23 cellular contexts compared by ENCODE assay signal in genomic region chr9:129427113-129427512, GRCh38.
A peak's percentile ranks its signal among the peaks of the same experiment; 100 is the strongest.
DNase-seq lines count a peak whose midpoint lies in the region; ATAC-seq and TF ChIP-seq lines count a peak whose summit lies in the region.
"Had no signal": no experiment of that assay in that cellular context is flagged by ENCODE, and none has a peak within 500 bp of the region (broad histone marks: within the 10 kb centered on the region; RNA-seq: fewer than 3 reads in every experiment).

No MANE protein-coding gene starts in this region.

- H3K36me3 ChIP-seq in neural progenitor cell, result no peaks in the 10 kb centered on the region

- H2AFZ ChIP-seq in neural progenitor cell (replicated peaks), result no peak overlapping the region

- no peak overlapping the region for H3K4me3 ChIP-seq in neural progenitor cell
- H3K4me3 ChIP-seq: GM12878 had no signal

- no peak overlapping the region for H3K4me3 Mint-ChIP-seq in brain
- H3K4me3 Mint-ChIP-seq in glutamatergic neuron (ENCODE audit: unreplicated experiment), result no peak overlapping the region
- H3K4me3 Mint-ChIP-seq in neural progenitor cell, result no peak overlapping the region
- no peak overlapping the region for H3K4me3 Mint-ChIP-seq in natural killer cell treated with Interleukin-12 subunit alpha and Interleukin-12 subunit beta and Interleukin-15 and Interleukin-18, amount 100 ng/mL, for 72 hours
- H3K4me3 Mint-ChIP-seq: CD8-positive, alpha-beta memory T cell had no signal

- no peak for TF ChIP-seq CTCF in brain (conservative IDR thresholded peaks at IDR 0.05)
- TF ChIP-seq CTCF in glutamatergic neuron (IDR thresholded peaks at IDR 0.05; ENCODE audit: partially characterized antibody, unreplicated experiment), result no peak
- no peak for TF ChIP-seq CTCF in neural progenitor cell (IDR thresholded peaks at IDR 0.05)

- H3K27ac Mint-ChIP-seq in brain (peak overlapping the region in 4 of 5 experiments; percentile 3 to 98 (median 57)), glutamatergic neuron (ENCODE audit: unreplicated experiment) (peak overlapping the region; percentile 0), neural progenitor cell (peak overlapping the region; percentile 4)
- no peak overlapping the region for H3K27ac Mint-ChIP-seq in natural killer cell treated with Interleukin-12 subunit alpha and Interleukin-12 subunit beta and Interleukin-15 and Interleukin-18, amount 100 ng/mL, for 72 hours

- peaks cover 13% of the 10 kb centered on the region for H3K4me1 ChIP-seq in neural progenitor cell

- no peaks in the 10 kb centered on the region for H3K79me2 ChIP-seq in neural progenitor cell (ENCODE audit: low read depth)

- ATAC-seq in GM21529 (IDR thresholded peaks at IDR 0.05; ENCODE audit: unreplicated experiment), result no peak
- ATAC-seq in natural killer cell treated with Interleukin-12 subunit alpha and Interleukin-12 subunit beta and Interleukin-15 and Interleukin-18, amount 100 ng/mL, for 72 hours, result no peak
- ATAC-seq: GM12878, Panc1 had no signal

- no peaks in the 10 kb centered on the region for H3F3A ChIP-seq in neural progenitor cell (ENCODE audit: low read depth)

- H3K27me3 ChIP-seq in neural progenitor cell, result no peaks in the 10 kb centered on the region

- no peaks in the 10 kb centered on the region for H4K20me1 ChIP-seq in neural progenitor cell (ENCODE audit: low read depth)

- peaks cover 80% of the 10 kb centered on the region for H3K4me1 Mint-ChIP-seq in brain
- H3K4me1 Mint-ChIP-seq in glutamatergic neuron (ENCODE audit: low read depth, unreplicated experiment), result peaks cover 15% of the 10 kb centered on the region
- H3K4me1 Mint-ChIP-seq in neural progenitor cell, result peaks cover 81% of the 10 kb centered on the region
- H3K4me1 Mint-ChIP-seq in natural killer cell treated with Interleukin-12 subunit alpha and Interleukin-12 subunit beta and Interleukin-15 and Interleukin-18, amount 100 ng/mL, for 72 hours (ENCODE audit: low read depth in 2 of 2), result peaks cover 13 to 17% of the 10 kb centered on the region in 2 donors

- H3K36me3 Mint-ChIP-seq in brain (no peaks in the 10 kb centered on the region), glutamatergic neuron (ENCODE audit: unreplicated experiment) (peaks cover 8% of the 10 kb centered on the region), neural progenitor cell (no peaks in the 10 kb centered on the region)
- no peaks in the 10 kb centered on the region for H3K36me3 Mint-ChIP-seq in natural killer cell treated with Interleukin-12 subunit alpha and Interleukin-12 subunit beta and Interleukin-15 and Interleukin-18, amount 100 ng/mL, for 72 hours
- H3K36me3 Mint-ChIP-seq: CD8-positive, alpha-beta memory T cell had no signal

- no peaks in the 10 kb centered on the region for H3K9me3 ChIP-seq in neural progenitor cell (ENCODE audit: low read depth)

- H3K27me3 Mint-ChIP-seq in brain (peaks cover 8% of the 10 kb centered on the region), glutamatergic neuron (ENCODE audit: unreplicated experiment) (peaks cover 18% of the 10 kb centered on the region), neural progenitor cell (ENCODE audit: insufficient read depth, low read depth) (peaks cover 25% of the 10 kb centered on the region)
- peaks cover 0 to 3% of the 10 kb centered on the region in 2 donors for H3K27me3 Mint-ChIP-seq in natural killer cell treated with Interleukin-12 subunit alpha and Interleukin-12 subunit beta and Interleukin-15 and Interleukin-18, amount 100 ng/mL, for 72 hours

- DNase-seq in glutamatergic neuron, result no peak
- no peak for DNase-seq in neural progenitor cell (ENCODE audit: low spot score)
- no peak for DNase-seq in C1 segment of cervical spinal cord (lab: John Stamatoyannopoulos, UW)
- DNase-seq in natural killer cell treated with Interleukin-12 subunit alpha and Interleukin-12 subunit beta and Interleukin-15 and Interleukin-18, amount 100 ng/mL, for 72 hours (ENCODE audit: low spot score), result no peak
- no peak for DNase-seq in OCI-M2 (lab: John Stamatoyannopoulos, UW; ENCODE audit: unreplicated experiment)
- DNase-seq: CD8-positive, alpha-beta memory T cell; DMS 273 treated with DMSO at 0.1 percent for 48 hours; DMS79; EL; GDM1; NCI-H1048; NCI-H1417; NCI-H1694; NCI-H2029 treated with DMSO at 0.1 percent for 48 hours; NCI-H446 treated with DMSO at 0.1 percent for 48 hours; NCI-H526 treated with DMSO at 0.1 percent for 48 hours; SHP77 had no signal

- H3K27ac ChIP-seq in neural progenitor cell, result no peak overlapping the region
- H3K27ac ChIP-seq: C4-2B, RWPE1 had no signal

- no peak overlapping the region for H3K4me2 ChIP-seq in neural progenitor cell

- H3K9ac ChIP-seq in neural progenitor cell, result no peak overlapping the region

- H3K9me3 Mint-ChIP-seq in brain (peaks cover 0 to 12% (median 9%) of the 10 kb centered on the region in 5 experiments), glutamatergic neuron (ENCODE audit: unreplicated experiment) (peaks cover 17% of the 10 kb centered on the region), neural progenitor cell (peaks cover 11% of the 10 kb centered on the region)
- no peaks in the 10 kb centered on the region for H3K9me3 Mint-ChIP-seq in natural killer cell treated with Interleukin-12 subunit alpha and Interleukin-12 subunit beta and Interleukin-15 and Interleukin-18, amount 100 ng/mL, for 72 hours
- H3K9me3 Mint-ChIP-seq: CD8-positive, alpha-beta memory T cell had no signal

Comparison
In these comparisons a context has a peak if more than half of its experiments do, and no peak if none do; other contexts are left out.
1. H3K27ac Mint-ChIP-seq: peak in brain (4 of 5), glutamatergic neuron (single experiment) and neural progenitor cell (single experiment); none in natural killer cell treated with Interleukin-12 subunit alpha and Interleukin-12 subunit beta and Interleukin-15 and Interleukin-18, amount 100 ng/mL, for 72 hours (0 of 2).